Comparison of ENCODE assay signal across 18 cellular contexts in genomic region chr14:105979446-105979845, GRCh38.
"Had no signal": no experiment of that assay in that cellular context is flagged by ENCODE, and none has a peak within 500 bp of the region (broad histone marks: within the 10 kb centered on the region; RNA-seq: fewer than 3 reads in every experiment).

No MANE protein-coding gene starts in this region.

- DNase-seq: activated CD4-positive, alpha-beta T cell treated with anti-CD3 and anti-CD28 coated beads, Interleukin-2, amount 10 ng/mL, durations not matched to agents 7 days and 5 days; activated CD8-positive, alpha-beta memory T cell treated with anti-CD3 and anti-CD28 coated beads, Interleukin-2, amount 50 U/mL, for 4 hours; activated naive CD4-positive, alpha-beta T cell treated with anti-CD3 and anti-CD28 coated beads for 36 hours; activated naive CD8-positive, alpha-beta T cell treated with anti-CD3 and anti-CD28 coated beads, Interleukin-2, amount 50 U/mL, for 24 hours; activated T-cell treated with anti-CD3 and anti-CD28 coated beads, Interleukin-2, amount 50 U/mL, for 4 hours; anterior cingulate cortex; central memory CD4-positive, alpha-beta T cell; foreskin keratinocyte; glutamatergic neuron; hippocampal formation; left cardiac atrium; posterior cingulate gyrus; sigmoid colon; stimulated activated CD4-positive, alpha-beta T cell treated with anti-CD3 and anti-CD28 coated beads, Interleukin-4, amount 100 ng/mL, for 24 hours; testis had no signal

- ATAC-seq: activated CD4-positive, CD25-positive, alpha-beta regulatory T cell treated with anti-CD3 and anti-CD28 coated beads, Interleukin-2, amount 50 U/mL, for 24 hours; activated naive CD8-positive, alpha-beta T cell treated with anti-CD3 and anti-CD28 coated beads, Interleukin-2, amount 50 U/mL, for 24 hours; activated T-cell treated with anti-CD3 and anti-CD28 coated beads, Interleukin-2, amount 50 U/mL, for 4 hours; foreskin keratinocyte; left cardiac atrium; natural killer cell treated with Interleukin-12 subunit alpha and Interleukin-12 subunit beta and Interleukin-15 and Interleukin-18, amount 100 ng/mL, for 72 hours; stimulated activated effector memory CD8-positive, alpha-beta T cell treated with anti-CD3 and anti-CD28 coated beads, Interleukin-12 subunit alpha, Interleukin-12 subunit beta, amount 100 ng/mL, for 72 hours had no signal
